Comparison of ENCODE assay signal across 8 cellular contexts in the genomic region with DNA sequence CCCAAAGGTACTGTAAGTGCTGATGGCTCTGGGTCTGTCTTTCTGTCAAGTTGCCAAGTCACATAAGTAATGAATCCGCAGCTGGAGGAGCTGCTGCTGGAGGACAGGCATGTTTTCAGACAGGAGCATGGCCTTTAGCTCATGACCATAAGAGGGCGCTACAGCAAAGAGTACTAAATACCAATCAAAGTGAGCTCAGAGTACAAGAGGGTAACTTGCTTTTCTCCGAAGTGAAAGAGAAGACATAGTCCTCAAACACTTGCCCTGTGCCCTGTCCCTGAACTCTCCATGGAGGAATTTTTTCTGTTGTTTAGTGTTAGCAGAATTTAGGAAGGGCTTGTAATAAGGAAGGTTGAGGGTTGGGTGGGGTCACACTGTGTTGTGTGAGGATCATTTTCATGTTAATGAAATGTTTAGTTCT. TPM values are rescaled to one million over a fixed set of nuclear protein-coding genes. Genes with fewer than 3 reads are reported as not detected.
DNase-seq lines count a peak whose midpoint lies in the region; ATAC-seq, FAIRE-seq and TF ChIP-seq lines count a peak whose summit lies in the region.

No MANE protein-coding gene starts in this region.

- H3K36me3 Mint-ChIP-seq in activated T-cell treated with anti-CD3 and anti-CD28 coated beads, Interleukin-2, amount 50 U/mL, for 24 hours (ENCODE audit: low read depth) = peaks cover 93% of the 10 kb centered on the region

- no peaks in the 10 kb centered on the region for H3K27me3 ChIP-seq in AG04450 (ENCODE audit: control insufficient read depth, insufficient read depth, low read length)
- no peaks in the 10 kb centered on the region for H3K27me3 ChIP-seq in prostate gland (replicated peaks; ENCODE audit: insufficient read depth)

- POLR2A ChIA-PET in AG04450 (lab: Yijun Ruan, JAX) = interaction anchor here (1.0 kb wide), 1 partner anchor 11 kb away, joined by 3 read pairs; no protein-coding TSS in a partner anchor

- H3K27me3 Mint-ChIP-seq in activated T-cell treated with anti-CD3 and anti-CD28 coated beads, Interleukin-2, amount 50 U/mL, for 24 hours = no peaks in the 10 kb centered on the region

- peak; percentile 55; the same call in 1 of the 2 replicates for TF ChIP-seq CTCF in AG04450 (IDR thresholded peaks at IDR 0.05; ENCODE audit: low read depth, low read length)
- TF ChIP-seq CTCF in prostate gland (IDR thresholded peaks at IDR 0.05) = peak in 3 of 4 experiments; percentile 11 to 31 (median 25)

- peak; percentile 57 for FAIRE-seq in GM12891 (lab: Jason Lieb, UNC)

- peaks cover 32% of the 10 kb centered on the region for H3K4me1 ChIP-seq in prostate gland (replicated peaks)

- H3K36me3 ChIP-seq in prostate gland = no peaks in the 10 kb centered on the region

- CTCF ChIA-PET in AG04450 (lab: Charles Lee) = interaction anchor here (0.5 to 3.0 kb wide), 18 partner anchors 9 to 558 kb away, joined by 3 to 27 read pairs (median 4); no protein-coding TSS in a partner anchor

- DNase-seq in AG04450 (ENCODE audit: low read depth, low spot score) (no peak), GM12891 (ENCODE audit: insufficient read length, low spot score) (no peak), NCI-H446 (lab: John Stamatoyannopoulos, UW) (peak; percentile 39 to 57), glomerular endothelial cell (ENCODE audit: extremely low read depth, low read depth, low spot score) (peak; percentile 47), prostate gland (ENCODE audit: low spot score) (no peak)
- no peak for DNase-seq in activated T-cell treated with anti-CD3 and anti-CD28 coated beads, Interleukin-2, amount 50 U/mL, for 24 hours

- H3K27ac ChIP-seq in AG04450 (ENCODE audit: low read depth, low read length) (no peak overlapping the region), prostate gland (peak overlapping the region; percentile 70 to 71)

- ATAC-seq in HG02973 (IDR thresholded peaks at IDR 0.05; ENCODE audit: unreplicated experiment) (no peak), HG03095 (IDR thresholded peaks at IDR 0.05; ENCODE audit: unreplicated experiment) (no peak)

- no peak overlapping the region for H3K4me3 Mint-ChIP-seq in activated T-cell treated with anti-CD3 and anti-CD28 coated beads, Interleukin-2, amount 50 U/mL, for 24 hours

- H3K4me3 ChIP-seq in AG04450 (ENCODE audit: low read depth, low read length) (no peak overlapping the region), prostate gland (no peak overlapping the region)

- peaks cover 6% of the 10 kb centered on the region for H3K4me1 Mint-ChIP-seq in activated T-cell treated with anti-CD3 and anti-CD28 coated beads, Interleukin-2, amount 50 U/mL, for 24 hours (ENCODE audit: low read depth)

- 38% methylated on average over 3 of the region's 3 CpGs for WGBS in prostate gland

- peak overlapping the region; percentile 65 for H3K27ac Mint-ChIP-seq in activated T-cell treated with anti-CD3 and anti-CD28 coated beads, Interleukin-2, amount 50 U/mL, for 24 hours

- H3K9me3 ChIP-seq in AG04450 (ENCODE audit: control insufficient read depth, insufficient read depth, low read length) (no peaks in the 10 kb centered on the region), prostate gland (no peaks in the 10 kb centered on the region)

- H3K9me3 Mint-ChIP-seq in activated T-cell treated with anti-CD3 and anti-CD28 coated beads, Interleukin-2, amount 50 U/mL, for 24 hours = no peaks in the 10 kb centered on the region

- intact Hi-C loops in prostate gland (cut with DNase I) = no loop called here

- TF ChIP-seq POLR2A in GM12891 (IDR thresholded peaks at IDR 0.05; ENCODE audit: low read depth, low read length) (peak; percentile 39; the same call in 1 of the 2 replicates), prostate gland (IDR thresholded peaks at IDR 0.05) (no peak)

TF ChIP-seq in GM12891, 5 proteins besides CTCF, POLR2A, EP300 and RAD21:
- TF ChIP-seq POLR2AphosphoS5 (IDR thresholded peaks at IDR 0.05; ENCODE audit: low read depth, low read length) (no peak), POU2F2 (IDR thresholded peaks at IDR 0.05; ENCODE audit: low read depth, low read length) (no peak), PAX5 (IDR thresholded peaks at IDR 0.05; ENCODE audit: insufficient read depth, low read length, severe bottlenecking) (no peak), TAF1 (IDR thresholded peaks at IDR 0.05; ENCODE audit: low read depth, low read length) (no peak), SPI1 (IDR thresholded peaks at IDR 0.05; ENCODE audit: low read depth, low read length) (no peak)
TF ChIP-seq in GM12891: peak in this region for 0.

RNA-seq across cellular contexts. Expression of gene EML6, which starts 58.0 kb away (rescaled TPM):
- 0.12 and 0.30 TPM in 2 replicates for polyA plus RNA-seq in AG04450 (2011; rRNA removed)
- 0.09 TPM in 1 of 2 replicates, not detected in the other for polyA minus RNA-seq in AG04450 (2011; rRNA and poly(A)+ RNA removed)
- 0.01 TPM for polyA plus RNA-seq in GM12891 (2012; ENCODE audit: low read depth, missing spikeins)
- total RNA-seq in glomerular endothelial cell (0.24 and 0.41 TPM in 2 replicates), prostate gland (10 to 100 TPM in 1 of 2 donors, under 1 TPM in 1; 0.46 to 10.7 TPM)

Comparison
In these comparisons a context has a peak if more than half of its experiments do, and no peak if none do; other contexts are left out.
1. DNase-seq: peak in NCI-H446 (2 of 2) and glomerular endothelial cell (single experiment); none in AG04450 (single experiment), GM12891 (single experiment), activated T-cell treated with anti-CD3 and anti-CD28 coated beads, Interleukin-2, amount 50 U/mL, for 24 hours (single experiment) and prostate gland (single experiment).